ENCODE assay signal across 11 cellular contexts in genomic region chr17:17809527-17810373, GRCh38. TPM values are rescaled to one million over a fixed set of nuclear protein-coding genes. Genes with fewer than 3 reads are reported as not detected.
DNase-seq lines count a peak whose midpoint lies in the region; ATAC-seq and TF ChIP-seq lines count a peak whose summit lies in the region.
"Had no signal": no experiment of that assay in that cellular context is flagged by ENCODE, and none has a peak within 500 bp of the region (broad histone marks: within the 10 kb centered on the region; RNA-seq: fewer than 3 reads in every experiment).

No MANE protein-coding gene starts in this region.

- H3K27me3 Mint-ChIP-seq in endothelial cell (ENCODE audit: unreplicated experiment): peaks cover 36% of the 10 kb centered on the region
- H3K27me3 Mint-ChIP-seq: central memory CD8-positive, alpha-beta T cell had no signal

- no peak for TF ChIP-seq POLR2A in testis (IDR thresholded peaks at IDR 0.05)

- no peaks in the 10 kb centered on the region for H3K9me3 Mint-ChIP-seq in endothelial cell (ENCODE audit: unreplicated experiment)
- H3K9me3 Mint-ChIP-seq: central memory CD8-positive, alpha-beta T cell had no signal

- H3K4me1 Mint-ChIP-seq in endothelial cell (ENCODE audit: unreplicated experiment): peaks cover 16% of the 10 kb centered on the region

- H3K27me3 ChIP-seq in MM.1S (replicated peaks; ENCODE audit: insufficient read depth, low read length): no peaks in the 10 kb centered on the region
- no peaks in the 10 kb centered on the region for H3K27me3 ChIP-seq in layer of hippocampus (ENCODE audit: control insufficient read depth, insufficient read depth, low read length)
- no peaks in the 10 kb centered on the region for H3K27me3 ChIP-seq in testis
- H3K27me3 ChIP-seq: neutrophil had no signal

- peaks cover 11% of the 10 kb centered on the region for H3K36me3 Mint-ChIP-seq in endothelial cell (ENCODE audit: low read depth, unreplicated experiment)

- no peak overlapping the region for H3K4me3 Mint-ChIP-seq in endothelial cell (ENCODE audit: unreplicated experiment)
- H3K4me3 Mint-ChIP-seq: central memory CD8-positive, alpha-beta T cell had no signal

- H4K20me1 ChIP-seq in MM.1S (ENCODE audit: insufficient read depth, low read length): no peaks in the 10 kb centered on the region

- ATAC-seq in HG03469 (IDR thresholded peaks at IDR 0.05; ENCODE audit: unreplicated experiment) (no peak), GM21723 (IDR thresholded peaks at IDR 0.05; ENCODE audit: unreplicated experiment) (no peak)

- no peaks in the 10 kb centered on the region for H3K79me2 ChIP-seq in MM.1S (ENCODE audit: low read length)

- no peaks in the 10 kb centered on the region for H3K9me2 ChIP-seq in MM.1S (replicated peaks; ENCODE audit: insufficient read depth, low read length)

- H3F3A ChIP-seq in MM.1S (ENCODE audit: insufficient read depth, low read length): peaks cover 20% of the 10 kb centered on the region

- H3K27ac Mint-ChIP-seq in endothelial cell (ENCODE audit: unreplicated experiment): peak overlapping the region; percentile 36

- H2AFZ ChIP-seq in MM.1S (ENCODE audit: low read length): no peak overlapping the region

- H3K27ac ChIP-seq in MM.1S (ENCODE audit: low read length) (no peak overlapping the region; the same call in 1 of the 2 replicates), layer of hippocampus (ENCODE audit: low read depth, low read length) (peak overlapping the region; percentile 46), testis (peak overlapping the region; percentile 77 to 78)
- H3K27ac ChIP-seq: neutrophil had no signal

- peak overlapping the region; percentile 35 for H3K4me2 ChIP-seq in MM.1S (ENCODE audit: low read depth, low read length)

- H3K9ac ChIP-seq in MM.1S (ENCODE audit: low read length): no peak overlapping the region

- TF ChIP-seq CTCF in MM.1S (IDR thresholded peaks at IDR 0.05; ENCODE audit: low read length) (no peak), endothelial cell (IDR thresholded peaks at IDR 0.05; ENCODE audit: unreplicated experiment) (no peak), testis (IDR thresholded peaks at IDR 0.05) (no peak)

- H3K4me1 ChIP-seq in MM.1S (ENCODE audit: low read length) (peaks cover 16% of the 10 kb centered on the region), testis (peaks cover 23% of the 10 kb centered on the region)

- WGBS in testis, 2 donors: 29 to 50% methylated on average over 33 to 61 of the region's 79 CpGs

- H3K4me3 ChIP-seq in MM.1S (ENCODE audit: low read length) (no peak overlapping the region), testis (peak overlapping the region; percentile 37 to 58)

- intact Hi-C loops in testis (cut with DNase I; ENCODE audit: low total_unique reads): loop anchor here (5.0 kb wide), 2 partner anchors 48 to 127 kb away; partner anchors contain the start of gene RAI1

- H3K36me3 ChIP-seq in MM.1S (replicated peaks; ENCODE audit: insufficient read depth, low read length) (peaks cover 3% of the 10 kb centered on the region; the same call in 1 of the 2 replicates), testis (ENCODE audit: low read depth, missing control alignments) (no peaks in the 10 kb centered on the region)

- H3K9me3 ChIP-seq in MM.1S (replicated peaks; ENCODE audit: insufficient read depth, low read length): no peaks in the 10 kb centered on the region
- no peaks in the 10 kb centered on the region for H3K9me3 ChIP-seq in testis
- H3K9me3 ChIP-seq: neutrophil had no signal

- DNase-seq in MM.1S (no peak), endothelial cell (ENCODE audit: low spot score) (peak; percentile 79), testis (peak; percentile 70)
- no peak for DNase-seq in activated CD4-positive, alpha-beta T cell treated with anti-CD3 and anti-CD28 coated beads, Interleukin-2, amount 50 U/mL, for 4 hours
- no peak for DNase-seq in effector CD4-positive, alpha-beta T cell
- DNase-seq: NCI-H2081 treated with DMSO at 0.1 percent for 48 hours had no signal

RNA-seq across cellular contexts. Expression of gene SREBF1, which starts 27.0 kb away (rescaled TPM):
- total RNA-seq in endothelial cell (ENCODE audit: unreplicated experiment) (146 TPM), testis (100 to 1,000 TPM; 239 to 256 TPM)
- 142 TPM for polyA plus RNA-seq in testis (ENCODE audit: insufficient read depth, low read depth, low replicate concordance)

Comparison
In these comparisons a context has a peak if more than half of its experiments do, and no peak if none do; other contexts are left out.
1. DNase-seq: peak in endothelial cell (single experiment) and testis (single experiment); none in MM.1S (single experiment), activated CD4-positive, alpha-beta T cell treated with anti-CD3 and anti-CD28 coated beads, Interleukin-2, amount 50 U/mL, for 4 hours (0 of 2) and effector CD4-positive, alpha-beta T cell (single experiment).